2 cellular contexts compared by ENCODE assay signal in genomic region chr19:50702158-50702869, GRCh38.
TF ChIP-seq lines count a peak whose summit lies in the region.

No MANE protein-coding gene starts in this region.

TF ChIP-seq in A549, 52 proteins besides CTCF, POLR2A, EP300 and RAD21:
- TF ChIP-seq MYC (IDR thresholded peaks at IDR 0.05; ENCODE audit: borderline replicate concordance, low read length) (no peak), PBX3 (IDR thresholded peaks at IDR 0.05) (no peak), MAFK (IDR thresholded peaks at IDR 0.05; ENCODE audit: partially characterized antibody) (no peak), RARB (CRISPR knock-in tag; IDR thresholded peaks at IDR 0.05) (no peak), HOXB5 (CRISPR knock-in tag; IDR thresholded peaks at IDR 0.05) (no peak), SMC3 (IDR thresholded peaks at IDR 0.05) (no peak), TFCP2L1 (CRISPR knock-in tag; IDR thresholded peaks at IDR 0.05) (no peak), GATA3 (IDR thresholded peaks at IDR 0.05; ENCODE audit: borderline replicate concordance) (no peak), MAZ (IDR thresholded peaks at IDR 0.05; ENCODE audit: borderline replicate concordance, low read depth, low read length) (no peak), RCOR1 (IDR thresholded peaks at IDR 0.05; ENCODE audit: low read depth, low read length) (no peak), ESRRA (IDR thresholded peaks at IDR 0.05; ENCODE audit: borderline replicate concordance, low read length) (no peak), E2F6 (IDR thresholded peaks at IDR 0.05; ENCODE audit: borderline replicate concordance, low read depth) (no peak)
- TF ChIP-seq, protein P1, sequence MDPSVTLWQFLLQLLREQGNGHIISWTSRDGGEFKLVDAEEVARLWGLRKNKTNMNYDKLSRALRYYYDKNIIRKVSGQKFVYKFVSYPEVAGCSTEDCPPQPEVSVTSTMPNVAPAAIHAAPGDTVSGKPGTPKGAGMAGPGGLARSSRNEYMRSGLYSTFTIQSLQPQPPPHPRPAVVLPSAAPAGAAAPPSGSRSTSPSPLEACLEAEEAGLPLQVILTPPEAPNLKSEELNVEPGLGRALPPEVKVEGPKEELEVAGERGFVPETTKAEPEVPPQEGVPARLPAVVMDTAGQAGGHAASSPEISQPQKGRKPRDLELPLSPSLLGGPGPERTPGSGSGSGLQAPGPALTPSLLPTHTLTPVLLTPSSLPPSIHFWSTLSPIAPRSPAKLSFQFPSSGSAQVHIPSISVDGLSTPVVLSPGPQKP (IDR thresholded peaks at IDR 0.05; ENCODE audit: low read depth, low read length), result no peak
- TF ChIP-seq, protein P2, sequence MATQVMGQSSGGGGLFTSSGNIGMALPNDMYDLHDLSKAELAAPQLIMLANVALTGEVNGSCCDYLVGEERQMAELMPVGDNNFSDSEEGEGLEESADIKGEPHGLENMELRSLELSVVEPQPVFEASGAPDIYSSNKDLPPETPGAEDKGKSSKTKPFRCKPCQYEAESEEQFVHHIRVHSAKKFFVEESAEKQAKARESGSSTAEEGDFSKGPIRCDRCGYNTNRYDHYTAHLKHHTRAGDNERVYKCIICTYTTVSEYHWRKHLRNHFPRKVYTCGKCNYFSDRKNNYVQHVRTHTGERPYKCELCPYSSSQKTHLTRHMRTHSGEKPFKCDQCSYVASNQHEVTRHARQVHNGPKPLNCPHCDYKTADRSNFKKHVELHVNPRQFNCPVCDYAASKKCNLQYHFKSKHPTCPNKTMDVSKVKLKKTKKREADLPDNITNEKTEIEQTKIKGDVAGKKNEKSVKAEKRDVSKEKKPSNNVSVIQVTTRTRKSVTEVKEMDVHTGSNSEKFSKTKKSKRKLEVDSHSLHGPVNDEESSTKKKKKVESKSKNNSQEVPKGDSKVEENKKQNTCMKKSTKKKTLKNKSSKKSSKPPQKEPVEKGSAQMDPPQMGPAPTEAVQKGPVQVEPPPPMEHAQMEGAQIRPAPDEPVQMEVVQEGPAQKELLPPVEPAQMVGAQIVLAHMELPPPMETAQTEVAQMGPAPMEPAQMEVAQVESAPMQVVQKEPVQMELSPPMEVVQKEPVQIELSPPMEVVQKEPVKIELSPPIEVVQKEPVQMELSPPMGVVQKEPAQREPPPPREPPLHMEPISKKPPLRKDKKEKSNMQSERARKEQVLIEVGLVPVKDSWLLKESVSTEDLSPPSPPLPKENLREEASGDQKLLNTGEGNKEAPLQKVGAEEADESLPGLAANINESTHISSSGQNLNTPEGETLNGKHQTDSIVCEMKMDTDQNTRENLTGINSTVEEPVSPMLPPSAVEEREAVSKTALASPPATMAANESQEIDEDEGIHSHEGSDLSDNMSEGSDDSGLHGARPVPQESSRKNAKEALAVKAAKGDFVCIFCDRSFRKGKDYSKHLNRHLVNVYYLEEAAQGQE (IDR thresholded peaks at IDR 0.05), result no peak
TF ChIP-seq in A549: peak in this region for 0.

TF ChIP-seq in endothelial cell of umbilical vein, 7 proteins besides CTCF, POLR2A, EP300 and RAD21:
- TF ChIP-seq, protein P3, sequence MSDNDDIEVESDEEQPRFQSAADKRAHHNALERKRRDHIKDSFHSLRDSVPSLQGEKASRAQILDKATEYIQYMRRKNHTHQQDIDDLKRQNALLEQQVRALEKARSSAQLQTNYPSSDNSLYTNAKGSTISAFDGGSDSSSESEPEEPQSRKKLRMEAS (IDR thresholded peaks at IDR 0.05; ENCODE audit: insufficient read depth, insufficient read length), result no peak
- TF ChIP-seq GATA2 (IDR thresholded peaks at IDR 0.05; ENCODE audit: insufficient read depth, insufficient read length, low read depth, low read length) (no peak), FOS (IDR thresholded peaks at IDR 0.05; ENCODE audit: borderline replicate concordance, insufficient read depth, low read length) (no peak), POLR2AphosphoS5 (IDR thresholded peaks at IDR 0.05; ENCODE audit: insufficient read depth, low read depth, low read length) (no peak), MYC (IDR thresholded peaks at IDR 0.05; ENCODE audit: low read depth, low read length) (no peak), JUN (IDR thresholded peaks at IDR 0.05; ENCODE audit: borderline replicate concordance, insufficient read depth, insufficient read length, low read depth) (no peak), EZH2 (IDR thresholded peaks at IDR 0.05; ENCODE audit: borderline replicate concordance, low read depth, low read length, severe bottlenecking) (no peak)
